Comparison of ENCODE assay signal across 10 cellular contexts in the genomic region with DNA sequence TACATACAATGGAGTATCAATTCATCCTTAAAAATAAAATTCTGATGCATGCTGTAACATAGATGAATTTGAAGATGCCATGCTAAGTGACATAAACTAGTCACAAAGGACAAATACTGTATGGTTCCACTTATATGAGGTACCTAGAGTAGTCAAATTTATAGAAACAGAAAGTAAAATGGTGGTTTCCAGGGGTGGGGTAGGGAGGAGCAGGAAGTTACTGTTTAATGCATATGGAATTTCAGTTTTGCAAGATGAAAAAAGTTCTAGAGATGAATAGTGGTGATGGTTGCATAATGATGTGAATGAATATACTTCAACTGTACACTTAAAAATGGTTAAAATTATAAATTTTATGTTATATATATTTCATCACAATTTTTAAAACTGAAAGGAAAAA. TPM values are rescaled to one million over a fixed set of nuclear protein-coding genes. Genes with fewer than 3 reads are reported as not detected.
A peak's percentile ranks its signal among the peaks of the same experiment; 100 is the strongest.
DNase-seq lines count a peak whose midpoint lies in the region; ATAC-seq lines count a peak whose summit lies in the region.
"Had no signal": no experiment of that assay in that cellular context is flagged by ENCODE, and none has a peak within 500 bp of the region (broad histone marks: within the 10 kb centered on the region; RNA-seq: fewer than 3 reads in every experiment).

No MANE protein-coding gene starts in this region.

- H3K9me3 ChIP-seq in T-helper 17 cell (ENCODE audit: control insufficient read depth, low read length, poor library complexity, severe bottlenecking) = no peaks in the 10 kb centered on the region

- DNase-seq in T-helper 17 cell (no peak), NCI-H82 treated with DMSO at 0.1 percent for 48 hours (lab: John Stamatoyannopoulos, UW; ENCODE audit: unreplicated experiment) (no peak), dermis blood vessel endothelial cell (no peak), NCI-H2107 treated with DMSO at 0.1 percent for 48 hours (lab: John Stamatoyannopoulos, UW; ENCODE audit: unreplicated experiment) (no peak)
- DNase-seq: occipital lobe had no signal

- H3K4me1 ChIP-seq in ACC112 (ENCODE audit: control insufficient read depth, insufficient read depth, low read length, unreplicated experiment) = peaks cover 7% of the 10 kb centered on the region

- H3K27me3 ChIP-seq in ACC112 (ENCODE audit: insufficient read depth, low read length) = peaks cover 9% of the 10 kb centered on the region; the same call in 1 of the 2 replicates
- H3K27me3 ChIP-seq: BLaER1 treated with 17β-estradiol and CSF1 and Interleukin-3, amounts not matched to agents 10 nM and 100 nM had no signal

- H2AFZ ChIP-seq in ACC112 (ENCODE audit: low read length, unreplicated experiment) = no peak overlapping the region

- no peak overlapping the region for H3K27ac ChIP-seq in ACC112 (ENCODE audit: low read depth, low read length)

- ATAC-seq in GM19043 (IDR thresholded peaks at IDR 0.05; ENCODE audit: low read depth, unreplicated experiment) (peak; percentile 74), HG03103 (IDR thresholded peaks at IDR 0.05; ENCODE audit: low read depth, unreplicated experiment) (peak; percentile 82), T-helper 17 cell (peak; percentile 60), HG02840 (IDR thresholded peaks at IDR 0.05; ENCODE audit: low FRiP score, unreplicated experiment) (no peak)

- peaks cover 4% of the 10 kb centered on the region for H3K36me3 Mint-ChIP-seq in T-helper 17 cell (ENCODE audit: low read depth)

- H3K4me3 Mint-ChIP-seq in T-helper 17 cell = no peak overlapping the region

- H3K27ac Mint-ChIP-seq in T-helper 17 cell = peak overlapping the region; percentile 0

- H3K4me3 ChIP-seq in ACC112 (ENCODE audit: low read depth, low read length) = 0 out of 2 replicates have a peak overlapping the region, but pooled peaks have one; percentile 3
- H3K4me3 ChIP-seq: BLaER1 treated with 17β-estradiol and CSF1 and Interleukin-3, amounts not matched to agents 10 nM and 100 nM had no signal

- no peaks in the 10 kb centered on the region for H3K27me3 Mint-ChIP-seq in T-helper 17 cell

- H3K36me3 ChIP-seq in ACC112 (ENCODE audit: insufficient read depth, low read length) = no peaks in the 10 kb centered on the region
- H3K36me3 ChIP-seq: BLaER1 treated with 17β-estradiol and CSF1 and Interleukin-3, amounts not matched to agents 10 nM and 100 nM had no signal

- H3K4me1 Mint-ChIP-seq in T-helper 17 cell = peaks cover 9% of the 10 kb centered on the region

- H3K79me2 ChIP-seq in ACC112 (ENCODE audit: control insufficient read depth, insufficient read depth, low read length, unreplicated experiment) = no peaks in the 10 kb centered on the region

RNA-seq across cellular contexts. Expression of a gene that starts 57.3 kb away (rescaled TPM):
- total RNA-seq in T-helper 17 cell = 10 to 100 TPM; 27.5 to 28.8 TPM
- total RNA-seq in dermis blood vessel endothelial cell = 30.2 and 37.3 TPM in 2 replicates
